2 cellular contexts compared by ENCODE assay signal in the genomic region with DNA sequence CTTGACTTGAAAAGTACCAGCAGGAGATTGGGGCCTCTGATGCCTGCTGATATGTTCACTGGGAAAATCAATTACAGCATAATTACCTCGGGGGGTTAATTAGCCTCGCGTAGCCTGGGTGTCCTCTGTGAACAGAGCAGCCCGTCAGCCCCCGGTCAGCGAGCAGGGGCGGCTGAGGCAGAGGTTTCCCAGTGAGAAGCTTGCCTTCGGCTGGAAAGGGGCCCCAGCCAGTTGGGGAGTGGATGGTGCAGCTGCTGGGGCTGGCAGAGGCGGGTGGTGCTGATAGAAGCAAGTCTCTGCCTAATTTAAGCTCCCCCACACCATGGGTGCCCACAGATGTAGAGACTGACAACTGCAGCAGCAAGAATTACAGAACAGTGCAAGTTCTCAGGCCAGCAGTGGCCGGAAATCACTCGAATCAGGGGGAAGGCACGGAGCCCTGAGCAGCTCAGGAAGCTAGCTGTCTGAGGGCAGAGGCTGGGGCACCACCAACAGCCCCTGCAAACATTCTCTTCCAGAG.
TF ChIP-seq lines count a peak whose summit lies in the region.

No MANE protein-coding gene starts in this region.

TF ChIP-seq in GM23338, 12 proteins besides CTCF, POLR2A, EP300 and RAD21:
- TF ChIP-seq EZH2 (IDR thresholded peaks at IDR 0.05; ENCODE audit: low read depth, unreplicated experiment): no peak
- no peak for TF ChIP-seq EZH2phosphoT487 (IDR thresholded peaks at IDR 0.05; ENCODE audit: unreplicated experiment)
- no peak for TF ChIP-seq JUNB (IDR thresholded peaks at IDR 0.05; ENCODE audit: unreplicated experiment)
- no peak for TF ChIP-seq ZNF114 (CRISPR knock-in tag; IDR thresholded peaks at IDR 0.05)
- TF ChIP-seq, protein P1, sequence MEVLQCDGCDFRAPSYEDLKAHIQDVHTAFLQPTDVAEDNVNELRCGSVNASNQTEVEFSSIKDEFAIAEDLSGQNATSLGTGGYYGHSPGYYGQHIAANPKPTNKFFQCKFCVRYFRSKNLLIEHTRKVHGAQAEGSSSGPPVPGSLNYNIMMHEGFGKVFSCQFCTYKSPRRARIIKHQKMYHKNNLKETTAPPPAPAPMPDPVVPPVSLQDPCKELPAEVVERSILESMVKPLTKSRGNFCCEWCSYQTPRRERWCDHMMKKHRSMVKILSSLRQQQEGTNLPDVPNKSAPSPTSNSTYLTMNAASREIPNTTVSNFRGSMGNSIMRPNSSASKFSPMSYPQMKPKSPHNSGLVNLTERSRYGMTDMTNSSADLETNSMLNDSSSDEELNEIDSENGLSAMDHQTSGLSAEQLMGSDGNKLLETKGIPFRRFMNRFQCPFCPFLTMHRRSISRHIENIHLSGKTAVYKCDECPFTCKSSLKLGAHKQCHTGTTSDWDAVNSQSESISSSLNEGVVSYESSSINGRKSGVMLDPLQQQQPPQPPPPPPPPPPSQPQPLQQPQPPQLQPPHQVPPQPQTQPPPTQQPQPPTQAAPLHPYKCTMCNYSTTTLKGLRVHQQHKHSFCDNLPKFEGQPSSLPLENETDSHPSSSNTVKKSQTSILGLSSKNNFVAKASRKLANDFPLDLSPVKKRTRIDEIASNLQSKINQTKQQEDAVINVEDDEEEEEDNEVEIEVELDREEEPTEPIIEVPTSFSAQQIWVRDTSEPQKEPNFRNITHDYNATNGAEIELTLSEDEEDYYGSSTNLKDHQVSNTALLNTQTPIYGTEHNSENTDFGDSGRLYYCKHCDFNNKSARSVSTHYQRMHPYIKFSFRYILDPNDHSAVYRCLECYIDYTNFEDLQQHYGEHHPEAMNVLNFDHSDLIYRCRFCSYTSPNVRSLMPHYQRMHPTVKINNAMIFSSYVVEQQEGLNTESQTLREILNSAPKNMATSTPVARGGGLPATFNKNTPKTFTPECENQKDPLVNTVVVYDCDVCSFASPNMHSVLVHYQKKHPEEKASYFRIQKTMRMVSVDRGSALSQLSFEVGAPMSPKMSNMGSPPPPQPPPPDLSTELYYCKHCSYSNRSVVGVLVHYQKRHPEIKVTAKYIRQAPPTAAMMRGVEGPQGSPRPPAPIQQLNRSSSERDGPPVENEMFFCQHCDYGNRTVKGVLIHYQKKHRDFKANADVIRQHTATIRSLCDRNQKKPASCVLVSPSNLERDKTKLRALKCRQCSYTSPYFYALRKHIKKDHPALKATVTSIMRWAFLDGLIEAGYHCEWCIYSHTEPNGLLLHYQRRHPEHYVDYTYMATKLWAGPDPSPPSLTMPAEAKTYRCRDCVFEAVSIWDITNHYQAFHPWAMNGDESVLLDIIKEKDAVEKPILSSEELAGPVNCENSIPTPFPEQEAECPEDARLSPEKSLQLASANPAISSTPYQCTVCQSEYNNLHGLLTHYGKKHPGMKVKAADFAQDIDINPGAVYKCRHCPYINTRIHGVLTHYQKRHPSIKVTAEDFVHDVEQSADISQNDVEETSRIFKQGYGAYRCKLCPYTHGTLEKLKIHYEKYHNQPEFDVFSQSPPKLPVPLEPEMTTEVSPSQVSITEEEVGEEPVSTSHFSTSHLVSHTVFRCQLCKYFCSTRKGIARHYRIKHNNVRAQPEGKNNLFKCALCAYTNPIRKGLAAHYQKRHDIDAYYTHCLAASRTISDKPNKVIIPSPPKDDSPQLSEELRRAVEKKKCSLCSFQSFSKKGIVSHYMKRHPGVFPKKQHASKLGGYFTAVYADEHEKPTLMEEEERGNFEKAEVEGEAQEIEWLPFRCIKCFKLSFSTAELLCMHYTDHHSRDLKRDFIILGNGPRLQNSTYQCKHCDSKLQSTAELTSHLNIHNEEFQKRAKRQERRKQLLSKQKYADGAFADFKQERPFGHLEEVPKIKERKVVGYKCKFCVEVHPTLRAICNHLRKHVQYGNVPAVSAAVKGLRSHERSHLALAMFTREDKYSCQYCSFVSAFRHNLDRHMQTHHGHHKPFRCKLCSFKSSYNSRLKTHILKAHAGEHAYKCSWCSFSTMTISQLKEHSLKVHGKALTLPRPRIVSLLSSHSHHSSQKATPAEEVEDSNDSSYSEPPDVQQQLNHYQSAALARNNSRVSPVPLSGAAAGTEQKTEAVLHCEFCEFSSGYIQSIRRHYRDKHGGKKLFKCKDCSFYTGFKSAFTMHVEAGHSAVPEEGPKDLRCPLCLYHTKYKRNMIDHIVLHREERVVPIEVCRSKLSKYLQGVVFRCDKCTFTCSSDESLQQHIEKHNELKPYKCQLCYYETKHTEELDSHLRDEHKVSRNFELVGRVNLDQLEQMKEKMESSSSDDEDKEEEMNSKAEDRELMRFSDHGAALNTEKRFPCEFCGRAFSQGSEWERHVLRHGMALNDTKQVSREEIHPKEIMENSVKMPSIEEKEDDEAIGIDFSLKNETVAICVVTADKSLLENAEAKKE (CRISPR knock-in tag; IDR thresholded peaks at IDR 0.05): no peak
- no peak for TF ChIP-seq NANOG (IDR thresholded peaks at IDR 0.05; ENCODE audit: borderline replicate concordance)
- no peak for TF ChIP-seq CREB1 (CRISPR knock-in tag; IDR thresholded peaks at IDR 0.05; ENCODE audit: low read depth)
- TF ChIP-seq, protein P2, sequence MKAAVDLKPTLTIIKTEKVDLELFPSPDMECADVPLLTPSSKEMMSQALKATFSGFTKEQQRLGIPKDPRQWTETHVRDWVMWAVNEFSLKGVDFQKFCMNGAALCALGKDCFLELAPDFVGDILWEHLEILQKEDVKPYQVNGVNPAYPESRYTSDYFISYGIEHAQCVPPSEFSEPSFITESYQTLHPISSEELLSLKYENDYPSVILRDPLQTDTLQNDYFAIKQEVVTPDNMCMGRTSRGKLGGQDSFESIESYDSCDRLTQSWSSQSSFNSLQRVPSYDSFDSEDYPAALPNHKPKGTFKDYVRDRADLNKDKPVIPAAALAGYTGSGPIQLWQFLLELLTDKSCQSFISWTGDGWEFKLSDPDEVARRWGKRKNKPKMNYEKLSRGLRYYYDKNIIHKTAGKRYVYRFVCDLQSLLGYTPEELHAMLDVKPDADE (IDR thresholded peaks at IDR 0.05): no peak
- TF ChIP-seq POLR2AphosphoS5 (IDR thresholded peaks at IDR 0.05; ENCODE audit: low read depth): no peak
- TF ChIP-seq ZNF331 (CRISPR knock-in tag; IDR thresholded peaks at IDR 0.05; ENCODE audit: low read depth): no peak
- no peak for TF ChIP-seq STAT1 (IDR thresholded peaks at IDR 0.05; ENCODE audit: unreplicated experiment)

TF ChIP-seq in H1, 55 proteins besides CTCF, POLR2A, EP300 and RAD21:
- TF ChIP-seq BRCA1 (IDR thresholded peaks at IDR 0.05; ENCODE audit: low read depth, low read length) (no peak), BACH1 (IDR thresholded peaks at IDR 0.05; ENCODE audit: low read length) (no peak), NANOG (IDR thresholded peaks at IDR 0.05; ENCODE audit: insufficient read depth, low read depth, low read length, poor library complexity, severe bottlenecking) (no peak), PHF8 (conservative IDR thresholded peaks at IDR 0.05; ENCODE audit: low read depth, low read length) (no peak), RNF2 (IDR thresholded peaks at IDR 0.05; ENCODE audit: borderline replicate concordance, low read depth, low read length, missing control alignments, poor library complexity, severe bottlenecking) (no peak), RXRA (IDR thresholded peaks at IDR 0.05; ENCODE audit: insufficient read depth, low read depth, low read length) (no peak), FOSL1 (IDR thresholded peaks at IDR 0.05; ENCODE audit: insufficient read depth, low read depth, low read length) (no peak)
- TF ChIP-seq, protein P3, sequence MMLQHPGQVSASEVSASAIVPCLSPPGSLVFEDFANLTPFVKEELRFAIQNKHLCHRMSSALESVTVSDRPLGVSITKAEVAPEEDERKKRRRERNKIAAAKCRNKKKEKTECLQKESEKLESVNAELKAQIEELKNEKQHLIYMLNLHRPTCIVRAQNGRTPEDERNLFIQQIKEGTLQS (IDR thresholded peaks at IDR 0.05; ENCODE audit: insufficient read depth, low read depth, low read length): no peak
- TF ChIP-seq, protein P4, sequence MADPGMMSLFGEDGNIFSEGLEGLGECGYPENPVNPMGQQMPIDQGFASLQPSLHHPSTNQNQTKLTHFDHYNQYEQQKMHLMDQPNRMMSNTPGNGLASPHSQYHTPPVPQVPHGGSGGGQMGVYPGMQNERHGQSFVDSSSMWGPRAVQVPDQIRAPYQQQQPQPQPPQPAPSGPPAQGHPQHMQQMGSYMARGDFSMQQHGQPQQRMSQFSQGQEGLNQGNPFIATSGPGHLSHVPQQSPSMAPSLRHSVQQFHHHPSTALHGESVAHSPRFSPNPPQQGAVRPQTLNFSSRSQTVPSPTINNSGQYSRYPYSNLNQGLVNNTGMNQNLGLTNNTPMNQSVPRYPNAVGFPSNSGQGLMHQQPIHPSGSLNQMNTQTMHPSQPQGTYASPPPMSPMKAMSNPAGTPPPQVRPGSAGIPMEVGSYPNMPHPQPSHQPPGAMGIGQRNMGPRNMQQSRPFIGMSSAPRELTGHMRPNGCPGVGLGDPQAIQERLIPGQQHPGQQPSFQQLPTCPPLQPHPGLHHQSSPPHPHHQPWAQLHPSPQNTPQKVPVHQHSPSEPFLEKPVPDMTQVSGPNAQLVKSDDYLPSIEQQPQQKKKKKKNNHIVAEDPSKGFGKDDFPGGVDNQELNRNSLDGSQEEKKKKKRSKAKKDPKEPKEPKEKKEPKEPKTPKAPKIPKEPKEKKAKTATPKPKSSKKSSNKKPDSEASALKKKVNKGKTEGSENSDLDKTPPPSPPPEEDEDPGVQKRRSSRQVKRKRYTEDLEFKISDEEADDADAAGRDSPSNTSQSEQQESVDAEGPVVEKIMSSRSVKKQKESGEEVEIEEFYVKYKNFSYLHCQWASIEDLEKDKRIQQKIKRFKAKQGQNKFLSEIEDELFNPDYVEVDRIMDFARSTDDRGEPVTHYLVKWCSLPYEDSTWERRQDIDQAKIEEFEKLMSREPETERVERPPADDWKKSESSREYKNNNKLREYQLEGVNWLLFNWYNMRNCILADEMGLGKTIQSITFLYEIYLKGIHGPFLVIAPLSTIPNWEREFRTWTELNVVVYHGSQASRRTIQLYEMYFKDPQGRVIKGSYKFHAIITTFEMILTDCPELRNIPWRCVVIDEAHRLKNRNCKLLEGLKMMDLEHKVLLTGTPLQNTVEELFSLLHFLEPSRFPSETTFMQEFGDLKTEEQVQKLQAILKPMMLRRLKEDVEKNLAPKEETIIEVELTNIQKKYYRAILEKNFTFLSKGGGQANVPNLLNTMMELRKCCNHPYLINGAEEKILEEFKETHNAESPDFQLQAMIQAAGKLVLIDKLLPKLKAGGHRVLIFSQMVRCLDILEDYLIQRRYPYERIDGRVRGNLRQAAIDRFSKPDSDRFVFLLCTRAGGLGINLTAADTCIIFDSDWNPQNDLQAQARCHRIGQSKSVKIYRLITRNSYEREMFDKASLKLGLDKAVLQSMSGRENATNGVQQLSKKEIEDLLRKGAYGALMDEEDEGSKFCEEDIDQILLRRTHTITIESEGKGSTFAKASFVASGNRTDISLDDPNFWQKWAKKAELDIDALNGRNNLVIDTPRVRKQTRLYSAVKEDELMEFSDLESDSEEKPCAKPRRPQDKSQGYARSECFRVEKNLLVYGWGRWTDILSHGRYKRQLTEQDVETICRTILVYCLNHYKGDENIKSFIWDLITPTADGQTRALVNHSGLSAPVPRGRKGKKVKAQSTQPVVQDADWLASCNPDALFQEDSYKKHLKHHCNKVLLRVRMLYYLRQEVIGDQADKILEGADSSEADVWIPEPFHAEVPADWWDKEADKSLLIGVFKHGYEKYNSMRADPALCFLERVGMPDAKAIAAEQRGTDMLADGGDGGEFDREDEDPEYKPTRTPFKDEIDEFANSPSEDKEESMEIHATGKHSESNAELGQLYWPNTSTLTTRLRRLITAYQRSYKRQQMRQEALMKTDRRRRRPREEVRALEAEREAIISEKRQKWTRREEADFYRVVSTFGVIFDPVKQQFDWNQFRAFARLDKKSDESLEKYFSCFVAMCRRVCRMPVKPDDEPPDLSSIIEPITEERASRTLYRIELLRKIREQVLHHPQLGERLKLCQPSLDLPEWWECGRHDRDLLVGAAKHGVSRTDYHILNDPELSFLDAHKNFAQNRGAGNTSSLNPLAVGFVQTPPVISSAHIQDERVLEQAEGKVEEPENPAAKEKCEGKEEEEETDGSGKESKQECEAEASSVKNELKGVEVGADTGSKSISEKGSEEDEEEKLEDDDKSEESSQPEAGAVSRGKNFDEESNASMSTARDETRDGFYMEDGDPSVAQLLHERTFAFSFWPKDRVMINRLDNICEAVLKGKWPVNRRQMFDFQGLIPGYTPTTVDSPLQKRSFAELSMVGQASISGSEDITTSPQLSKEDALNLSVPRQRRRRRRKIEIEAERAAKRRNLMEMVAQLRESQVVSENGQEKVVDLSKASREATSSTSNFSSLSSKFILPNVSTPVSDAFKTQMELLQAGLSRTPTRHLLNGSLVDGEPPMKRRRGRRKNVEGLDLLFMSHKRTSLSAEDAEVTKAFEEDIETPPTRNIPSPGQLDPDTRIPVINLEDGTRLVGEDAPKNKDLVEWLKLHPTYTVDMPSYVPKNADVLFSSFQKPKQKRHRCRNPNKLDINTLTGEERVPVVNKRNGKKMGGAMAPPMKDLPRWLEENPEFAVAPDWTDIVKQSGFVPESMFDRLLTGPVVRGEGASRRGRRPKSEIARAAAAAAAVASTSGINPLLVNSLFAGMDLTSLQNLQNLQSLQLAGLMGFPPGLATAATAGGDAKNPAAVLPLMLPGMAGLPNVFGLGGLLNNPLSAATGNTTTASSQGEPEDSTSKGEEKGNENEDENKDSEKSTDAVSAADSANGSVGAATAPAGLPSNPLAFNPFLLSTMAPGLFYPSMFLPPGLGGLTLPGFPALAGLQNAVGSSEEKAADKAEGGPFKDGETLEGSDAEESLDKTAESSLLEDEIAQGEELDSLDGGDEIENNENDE (IDR thresholded peaks at IDR 0.05; ENCODE audit: insufficient replicate concordance, low read length): no peak
